ENCODE assay signal across 4 cellular contexts in the genomic region with DNA sequence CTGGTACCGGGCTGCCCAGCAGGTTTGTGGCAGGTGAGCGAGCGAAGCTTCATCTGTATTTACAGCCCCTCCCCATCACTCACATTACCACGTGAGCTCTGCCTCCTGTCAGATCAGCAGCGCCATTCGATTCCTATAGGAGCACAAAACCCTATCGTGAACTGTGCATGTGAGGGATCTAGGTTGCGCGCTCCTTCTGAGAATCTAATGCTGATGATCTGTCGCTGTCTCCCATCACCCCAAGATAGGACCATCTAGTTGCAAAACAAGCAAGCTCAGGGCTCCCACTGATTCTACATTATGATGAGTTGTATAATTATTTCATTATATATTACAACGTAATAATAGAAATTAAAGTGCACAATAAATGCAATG. TPM values are rescaled to one million over a fixed set of nuclear protein-coding genes. Genes with fewer than 3 reads are reported as not detected.
"Had no signal": no experiment of that assay in that cellular context is flagged by ENCODE, and none has a peak within 500 bp of the region (broad histone marks: within the 10 kb centered on the region; RNA-seq: fewer than 3 reads in every experiment).

No MANE protein-coding gene starts in this region.

- DNase-seq: GDM1, GF-D8 had no signal

- H3K4me3 ChIP-seq: GM12878 had no signal

RNA-seq across cellular contexts. Expression of gene VSIG10L2, which starts 15.8 kb away (rescaled TPM):
- total RNA-seq: G401, GM12878 had no signal

RNA-seq across cellular contexts. Expression of gene DDX25, which starts 25.8 kb away (rescaled TPM):
- total RNA-seq: G401, GM12878 had no signal
